22 cellular contexts compared by ENCODE assay signal in genomic region chr6:138101946-138102731, GRCh38. TPM values are rescaled to one million over a fixed set of nuclear protein-coding genes. Genes with fewer than 3 reads are reported as not detected.
DNase-seq lines count a peak whose midpoint lies in the region; ATAC-seq, FAIRE-seq and TF ChIP-seq lines count a peak whose summit lies in the region.
"Had no signal": no experiment of that assay in that cellular context is flagged by ENCODE, and none has a peak within 500 bp of the region (broad histone marks: within the 10 kb centered on the region; RNA-seq: fewer than 3 reads in every experiment).

No MANE protein-coding gene starts in this region.

- peaks cover 58% of the 10 kb centered on the region for H3K4me1 Mint-ChIP-seq in chondrocyte (ENCODE audit: low read depth)
- H3K4me1 Mint-ChIP-seq in progenitor cell of endocrine pancreas (ENCODE audit: low read depth) = peaks cover 23% of the 10 kb centered on the region

- no peaks in the 10 kb centered on the region for H3K27me3 Mint-ChIP-seq in chondrocyte (ENCODE audit: low read depth)
- no peaks in the 10 kb centered on the region for H3K27me3 Mint-ChIP-seq in progenitor cell of endocrine pancreas

- DNase-seq in chondrocyte (ENCODE audit: low spot score) (no peak), left cardiac atrium (no peak), progenitor cell of endocrine pancreas (ENCODE audit: low spot score, unreplicated experiment) (no peak), inferior parietal cortex (ENCODE audit: extremely low spot score) (no peak), G401 (ENCODE audit: low spot score) (no peak), SKM-1 (lab: John Stamatoyannopoulos, UW; ENCODE audit: unreplicated experiment) (no peak)
- no peak for DNase-seq in activated naive CD4-positive, alpha-beta T cell (lab: John Stamatoyannopoulos, UW)
- DNase-seq: activated CD8-positive, alpha-beta memory T cell treated with anti-CD3 and anti-CD28 coated beads, Interleukin-2, amount 50 U/mL, for 4 hours; activated effector memory CD4-positive, alpha-beta T cell treated with Interleukin-2 at 50 U/mL for 16 hours; amniotic stem cell; caudate nucleus; CD4-positive, CD25-positive, alpha-beta regulatory T cell; GF-D8; immature natural killer cell; lower lobe of right lung; MG63; NCI-H774; OCI-M1; stimulated activated CD4-positive, alpha-beta T cell treated with anti-CD3 and anti-CD28 coated beads, Interleukin-1b, Interleukin-23, amount 100 ng/mL, for 48 hours; stimulated activated naive B cell treated with anti-CD40 and anti-IgM and Interleukin-4, amounts not matched to agents 10 μg/mL and 1 μg/mL and 100 μg/mL, for 72 hours had no signal

- FAIRE-seq in G401.6 (lab: Jason Lieb, UNC) = peak; percentile 97

- peak; percentile 34 to 37 for ATAC-seq in left cardiac atrium
- ATAC-seq: lower lobe of right lung; stimulated activated naive B cell treated with anti-CD40 and anti-IgM and Interleukin-4, amounts not matched to agents 10 μg/mL and 1 μg/mL and 100 μg/mL, for 72 hours had no signal

- H3K9me3 Mint-ChIP-seq in chondrocyte (ENCODE audit: low read depth) = peaks cover 2% of the 10 kb centered on the region
- no peaks in the 10 kb centered on the region for H3K9me3 Mint-ChIP-seq in progenitor cell of endocrine pancreas (ENCODE audit: low read depth)
- H3K9me3 Mint-ChIP-seq: immature natural killer cell had no signal

- H3K27ac Mint-ChIP-seq in chondrocyte (ENCODE audit: unreplicated experiment) (peak overlapping the region; percentile 89), progenitor cell of endocrine pancreas (peak overlapping the region; percentile 45)
- H3K27ac Mint-ChIP-seq: immature natural killer cell; stimulated activated naive B cell treated with anti-CD40 and anti-IgM and Interleukin-4, amounts not matched to agents 10 μg/mL and 1 μg/mL and 100 μg/mL, for 72 hours; T-helper 1 cell treated with Interleukin-12 subunit alpha and Interleukin-12 subunit beta and Interleukin-4 antibody, amounts not matched to agents 30 μg/mL and 1 μg/mL, for 36 hours had no signal

- in situ Hi-C loops in G401 (cut with HindIII; ENCODE audit: low sequenced_read_pairs) = no loop called here

- H3K4me3 Mint-ChIP-seq in chondrocyte (ENCODE audit: unreplicated experiment) (peak overlapping the region; percentile 20), progenitor cell of endocrine pancreas (ENCODE audit: low read depth) (no peak overlapping the region)
- H3K4me3 Mint-ChIP-seq: CD4-positive, CD25-positive, alpha-beta regulatory T cell; immature natural killer cell; stimulated activated naive B cell treated with anti-CD40 and anti-IgM and Interleukin-4, amounts not matched to agents 10 μg/mL and 1 μg/mL and 100 μg/mL, for 72 hours; T-helper 1 cell treated with Interleukin-12 subunit alpha and Interleukin-12 subunit beta and Interleukin-4 antibody, amounts not matched to agents 30 μg/mL and 1 μg/mL, for 36 hours had no signal

- TF ChIP-seq CTCF in chondrocyte (IDR thresholded peaks at IDR 0.05) = no peak
- TF ChIP-seq CTCF in progenitor cell of endocrine pancreas (IDR thresholded peaks at IDR 0.05; ENCODE audit: unreplicated experiment) = no peak

- H3K36me3 Mint-ChIP-seq in chondrocyte (ENCODE audit: low read depth) = peaks cover 2% of the 10 kb centered on the region
- peaks cover 30% of the 10 kb centered on the region for H3K36me3 Mint-ChIP-seq in progenitor cell of endocrine pancreas (ENCODE audit: insufficient read depth)
- H3K36me3 Mint-ChIP-seq: CD4-positive, CD25-positive, alpha-beta regulatory T cell; immature natural killer cell had no signal

- intact Hi-C loops in left cardiac atrium (cut with DNase I) = loop anchor here in 1 of 2 donors (10.0 kb wide), 1 partner anchor 397 kb away; no protein-coding TSS in a partner anchor

RNA-seq across cellular contexts. Expression of gene PERP, which starts 5.1 kb away (rescaled TPM):
- total RNA-seq in chondrocyte = 22.5 to 53.6 TPM (median 52.1 TPM) in 3 replicates
- 10 to 100 TPM; 36.7 to 45.6 TPM for total RNA-seq in left cardiac atrium
- total RNA-seq in progenitor cell of endocrine pancreas = 68.3 and 75.3 TPM in 2 replicates
- total RNA-seq in G401 (2014; rRNA removed; shearing (Covaris generic)) = 4.4 and 9.1 TPM in 2 replicates

RNA-seq across cellular contexts. Expression of gene ARFGEF3, which starts 59.6 kb away (rescaled TPM):
- total RNA-seq in chondrocyte (1.1 to 2.7 TPM (median 2.7 TPM) in 3 replicates), left cardiac atrium (1 to 10 TPM; 1.4 to 2.7 TPM), progenitor cell of endocrine pancreas (28.3 and 28.6 TPM in 2 replicates)
- not detected in 2 replicates for total RNA-seq in G401 (2014; rRNA removed; shearing (Covaris generic))
- total RNA-seq: CD4-positive, CD25-positive, alpha-beta regulatory T cell had no signal
